13 cellular contexts compared by ENCODE assay signal in genomic region chr6:90466191-90466940, GRCh38.
DNase-seq lines count a peak whose midpoint lies in the region; ATAC-seq, FAIRE-seq and TF ChIP-seq lines count a peak whose summit lies in the region.
"Had no signal": no experiment of that assay in that cellular context is flagged by ENCODE, and none has a peak within 500 bp of the region (broad histone marks: within the 10 kb centered on the region; RNA-seq: fewer than 3 reads in every experiment).

No MANE protein-coding gene starts in this region.

- intact Hi-C loops in CD4-positive, alpha-beta memory T cell (cut with micrococcal nuclease), result no loop called here
- intact Hi-C loops in activated T-helper 1 cell treated with anti-CD3 and anti-CD28 coated beads, Interleukin-12 subunit alpha, Interleukin-12 subunit beta, Interleukin-2, Interleukin-4 antibody, amounts not matched to agents 30 ng/mL and 10 ng/mL and 1 ng/mL, durations not matched to agents 14 hours and 24 hours and 36 hours (cut with micrococcal nuclease), result loop anchor here (1.0 to 2.0 kb wide), 6 partner anchors 8 to 322 kb away; no protein-coding TSS in a partner anchor

- H3K9me2 ChIP-seq in GM23338 (ENCODE audit: insufficient read depth), result no peaks in the 10 kb centered on the region

- ATAC-seq in GM23338, result no peak
- ATAC-seq in HG03045 (IDR thresholded peaks at IDR 0.05; ENCODE audit: unreplicated experiment), result no peak
- ATAC-seq in HG03521 (IDR thresholded peaks at IDR 0.05; ENCODE audit: unreplicated experiment), result no peak
- ATAC-seq: gastrocnemius medialis had no signal

- H3K4me2 ChIP-seq in GM23338, result no peak overlapping the region

- H3K27ac Mint-ChIP-seq in CD4-positive, alpha-beta memory T cell, result peak overlapping the region in 5 of 7 donors; percentile 8 to 65 (median 16)
- H3K27ac Mint-ChIP-seq in GM23338, result no peak overlapping the region
- H3K27ac Mint-ChIP-seq in activated T-helper 1 cell treated with anti-CD3 and anti-CD28 coated beads, Interleukin-12 subunit alpha, Interleukin-12 subunit beta, Interleukin-2, Interleukin-4 antibody, amounts not matched to agents 30 ng/mL and 10 ng/mL and 1 ng/mL, durations not matched to agents 14 hours and 24 hours and 36 hours, result peak overlapping the region; percentile 92

- H2AFZ ChIP-seq in GM23338, result peak overlapping the region; percentile 83; the same call in 1 of the 2 replicates

- DNase-seq in CD4-positive, alpha-beta memory T cell, result no peak
- DNase-seq in GM23338 (ENCODE audit: low spot score) (no peak), DMS53 treated with DMSO at 0.1 percent for 48 hours (lab: John Stamatoyannopoulos, UW; ENCODE audit: unreplicated experiment) (no peak), iPS-NIHi7 (ENCODE audit: extremely low spot score) (no peak)
- no peak for DNase-seq in activated T-helper 1 cell treated with anti-CD3 and anti-CD28 coated beads, Interleukin-12 subunit alpha, Interleukin-12 subunit beta, Interleukin-2, Interleukin-4 antibody, amounts not matched to agents 30 ng/mL and 10 ng/mL and 1 ng/mL, durations not matched to agents 14 hours and 24 hours and 36 hours (ENCODE audit: low spot score)
- DNase-seq: gastrocnemius medialis, KBM-7, NCI-H69, T-helper 9 cell, uterus had no signal

- no peak for TF ChIP-seq CTCF in GM23338 (conservative IDR thresholded peaks at IDR 0.05; ENCODE audit: low read depth in 2 of 2)

- H3K4me1 Mint-ChIP-seq in CD4-positive, alpha-beta memory T cell, result peaks cover 26 to 69% (median 46%) of the 10 kb centered on the region in 4 donors
- H3K4me1 Mint-ChIP-seq in GM23338, result peaks cover 5% of the 10 kb centered on the region; the same call in 2 of the 3 replicates
- peaks cover 93% of the 10 kb centered on the region for H3K4me1 Mint-ChIP-seq in activated T-helper 1 cell treated with anti-CD3 and anti-CD28 coated beads, Interleukin-12 subunit alpha, Interleukin-12 subunit beta, Interleukin-2, Interleukin-4 antibody, amounts not matched to agents 30 ng/mL and 10 ng/mL and 1 ng/mL, durations not matched to agents 14 hours and 24 hours and 36 hours (ENCODE audit: low read depth)

- H3K36me3 ChIP-seq in CD4-positive, alpha-beta memory T cell (ENCODE audit: insufficient read depth, low read length), result no peaks in the 10 kb centered on the region
- H3K36me3 ChIP-seq in GM23338 (ENCODE audit: insufficient read depth), result no peaks in the 10 kb centered on the region
- H3K36me3 ChIP-seq: gastrocnemius medialis, uterus had no signal

- H3K4me3 ChIP-seq in CD4-positive, alpha-beta memory T cell (ENCODE audit: low read length in 2 of 2), result no peak overlapping the region
- H3K4me3 ChIP-seq in GM23338, result no peak overlapping the region
- H3K4me3 ChIP-seq: gastrocnemius medialis, uterus had no signal

- peaks cover 52% of the 10 kb centered on the region for H3K4me1 ChIP-seq in CD4-positive, alpha-beta memory T cell (ENCODE audit: insufficient read depth, low read length)
- H3K4me1 ChIP-seq in GM23338 (ENCODE audit: insufficient read depth), result no peaks in the 10 kb centered on the region
- H3K4me1 ChIP-seq: uterus had no signal

- no peaks in the 10 kb centered on the region for H3K27me3 ChIP-seq in CD4-positive, alpha-beta memory T cell (ENCODE audit: insufficient read depth, low read length)
- H3K27me3 ChIP-seq in GM23338 (ENCODE audit: insufficient read depth), result no peaks in the 10 kb centered on the region
- H3K27me3 ChIP-seq: gastrocnemius medialis, uterus had no signal

- FAIRE-seq in islet of Langerhans (lab: Jason Lieb, UNC), result peak; percentile 58

- no peaks in the 10 kb centered on the region for H3K79me2 ChIP-seq in GM23338 (replicated peaks; ENCODE audit: insufficient read depth)

- H3F3A ChIP-seq in GM23338 (replicated peaks; ENCODE audit: low read depth), result no peaks in the 10 kb centered on the region

- POLR2A ChIA-PET in CD4-positive, alpha-beta memory T cell (lab: Charles Lee; ENCODE audit: partially characterized antibody), result interaction anchor here (0.8 to 2.4 kb wide), 3 partner anchors 10 to 68 kb away, joined by 3 to 8 read pairs (median 5); no protein-coding TSS in a partner anchor

- CTCF ChIA-PET in CD4-positive, alpha-beta memory T cell (lab: Charles Lee; ENCODE audit: partially characterized antibody), result interaction anchor here (0.8 to 1.9 kb wide), 5 partner anchors 10 to 526 kb away, joined by 3 to 6 read pairs (median 4); no protein-coding TSS in a partner anchor

- H3K27ac ChIP-seq in CD4-positive, alpha-beta memory T cell (ENCODE audit: low read depth, low read length), result no peak overlapping the region
- no peak overlapping the region for H3K27ac ChIP-seq in GM23338 (ENCODE audit: low read depth)
- H3K27ac ChIP-seq: gastrocnemius medialis, uterus had no signal

- no peaks in the 10 kb centered on the region for H3K9me3 Mint-ChIP-seq in CD4-positive, alpha-beta memory T cell
- H3K9me3 Mint-ChIP-seq in GM23338, result no peaks in the 10 kb centered on the region
- H3K9me3 Mint-ChIP-seq in activated T-helper 1 cell treated with anti-CD3 and anti-CD28 coated beads, Interleukin-12 subunit alpha, Interleukin-12 subunit beta, Interleukin-2, Interleukin-4 antibody, amounts not matched to agents 30 ng/mL and 10 ng/mL and 1 ng/mL, durations not matched to agents 14 hours and 24 hours and 36 hours, result no peaks in the 10 kb centered on the region

- no peaks in the 10 kb centered on the region for H3K27me3 Mint-ChIP-seq in CD4-positive, alpha-beta memory T cell
- H3K27me3 Mint-ChIP-seq in GM23338 (ENCODE audit: insufficient read depth, low read depth, poor library complexity), result peaks cover 4% of the 10 kb centered on the region
- no peaks in the 10 kb centered on the region for H3K27me3 Mint-ChIP-seq in activated T-helper 1 cell treated with anti-CD3 and anti-CD28 coated beads, Interleukin-12 subunit alpha, Interleukin-12 subunit beta, Interleukin-2, Interleukin-4 antibody, amounts not matched to agents 30 ng/mL and 10 ng/mL and 1 ng/mL, durations not matched to agents 14 hours and 24 hours and 36 hours (ENCODE audit: insufficient read depth)

- no peaks in the 10 kb centered on the region for H3K36me3 Mint-ChIP-seq in CD4-positive, alpha-beta memory T cell
- H3K36me3 Mint-ChIP-seq in GM23338 (ENCODE audit: low read depth), result no peaks in the 10 kb centered on the region
- peaks cover 4% of the 10 kb centered on the region for H3K36me3 Mint-ChIP-seq in activated T-helper 1 cell treated with anti-CD3 and anti-CD28 coated beads, Interleukin-12 subunit alpha, Interleukin-12 subunit beta, Interleukin-2, Interleukin-4 antibody, amounts not matched to agents 30 ng/mL and 10 ng/mL and 1 ng/mL, durations not matched to agents 14 hours and 24 hours and 36 hours (ENCODE audit: low read depth)

- H3K9me3 ChIP-seq in CD4-positive, alpha-beta memory T cell (ENCODE audit: control insufficient read depth in 1 of 2, low read length in 2 of 2), result no peaks in the 10 kb centered on the region
- H3K9me3 ChIP-seq: gastrocnemius medialis, uterus had no signal

- no peaks in the 10 kb centered on the region for H4K20me1 ChIP-seq in GM23338 (replicated peaks; ENCODE audit: insufficient read depth)

- H3K4me3 Mint-ChIP-seq in CD4-positive, alpha-beta memory T cell, result peak overlapping the region in 3 of 8 donors; percentile 11 to 39 (median 31)
- no peak overlapping the region for H3K4me3 Mint-ChIP-seq in GM23338
- peak overlapping the region; percentile 61 for H3K4me3 Mint-ChIP-seq in activated T-helper 1 cell treated with anti-CD3 and anti-CD28 coated beads, Interleukin-12 subunit alpha, Interleukin-12 subunit beta, Interleukin-2, Interleukin-4 antibody, amounts not matched to agents 30 ng/mL and 10 ng/mL and 1 ng/mL, durations not matched to agents 14 hours and 24 hours and 36 hours

TF ChIP-seq in GM23338, 12 proteins besides CTCF, POLR2A, EP300 and RAD21 (continues in another document):
- no peak for TF ChIP-seq POLR2AphosphoS5 (IDR thresholded peaks at IDR 0.05; ENCODE audit: low read depth)
- no peak for TF ChIP-seq REST (IDR thresholded peaks at IDR 0.05; ENCODE audit: unreplicated experiment)
- no peak for TF ChIP-seq JUNB (IDR thresholded peaks at IDR 0.05; ENCODE audit: unreplicated experiment)
- no peak for TF ChIP-seq CREB1 (CRISPR knock-in tag; IDR thresholded peaks at IDR 0.05; ENCODE audit: low read depth)
- no peak for TF ChIP-seq ZNF114 (CRISPR knock-in tag; IDR thresholded peaks at IDR 0.05)
- no peak for TF ChIP-seq EZH2phosphoT487 (IDR thresholded peaks at IDR 0.05; ENCODE audit: unreplicated experiment)
- no peak for TF ChIP-seq ZNF331 (CRISPR knock-in tag; IDR thresholded peaks at IDR 0.05; ENCODE audit: low read depth)
- TF ChIP-seq NANOG (IDR thresholded peaks at IDR 0.05; ENCODE audit: borderline replicate concordance), result no peak
- no peak for TF ChIP-seq EZH2 (IDR thresholded peaks at IDR 0.05; ENCODE audit: low read depth, unreplicated experiment)
